21 cellular contexts compared by ENCODE assay signal in the genomic region with DNA sequence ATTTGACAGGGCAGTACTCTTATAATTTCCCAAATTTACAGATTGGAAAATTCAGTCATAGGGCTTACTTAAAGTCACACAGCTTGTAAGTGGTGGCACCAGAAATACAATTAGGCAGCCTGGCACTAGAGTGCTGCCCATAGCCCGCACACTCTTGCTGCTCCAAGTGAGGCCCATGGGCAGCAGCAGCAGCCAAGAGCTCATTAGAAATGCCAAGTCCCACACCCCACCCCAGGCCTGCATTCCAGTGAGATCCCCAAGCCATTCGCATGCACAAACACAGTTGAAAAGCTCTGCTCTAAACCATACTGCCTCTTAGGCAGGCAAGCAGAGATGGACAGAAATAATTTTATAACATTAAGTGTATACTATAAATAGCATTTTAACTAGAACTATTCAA.
"Had no signal": no experiment of that assay in that cellular context is flagged by ENCODE, and none has a peak within 500 bp of the region (broad histone marks: within the 10 kb centered on the region; RNA-seq: fewer than 3 reads in every experiment).

No MANE protein-coding gene starts in this region.

- H3K27ac ChIP-seq: adrenal gland, esophagus squamous epithelium, pancreas, sigmoid colon, spleen, thoracic aorta had no signal

- DNase-seq: activated CD4-positive, alpha-beta T cell treated with anti-CD3 and anti-CD28 coated beads, Interleukin-2, amount 10 ng/mL, durations not matched to agents 24 days and 14 days; activated CD4-positive, CD25-positive, alpha-beta regulatory T cell; activated CD8-positive, alpha-beta memory T cell treated with anti-CD3 and anti-CD28 coated beads, Interleukin-2, amount 50 U/mL, for 4 hours; activated effector memory CD4-positive, alpha-beta T cell treated with Interleukin-2 at 50 U/mL for 16 hours; activated naive CD4-positive, alpha-beta T cell treated with anti-CD3 and anti-CD28 coated beads, Interleukin-2, amount 50 U/mL, for 16 hours; activated T-cell treated with anti-CD3 and anti-CD28 coated beads, Interleukin-2, amount 50 U/mL, for 4 hours; adrenal gland; effector memory CD4-positive, alpha-beta T cell; esophagus squamous epithelium; left colon; naive thymus-derived CD8-positive, alpha-beta T cell; pancreas; sigmoid colon; spleen; stimulated activated CD4-positive, alpha-beta T cell treated with anti-CD3 and anti-CD28 coated beads, Interleukin-4, amount 100 ng/mL, for 4 hours; SW 1271 had no signal

- H3K4me3 ChIP-seq: adrenal gland, esophagus squamous epithelium, pancreas, sigmoid colon, spleen, thoracic aorta had no signal

- ATAC-seq: activated T-cell treated with anti-CD3 and anti-CD28 coated beads, Interleukin-2, amount 50 U/mL, for 4 hours; left colon; naive thymus-derived CD8-positive, alpha-beta T cell; pancreas; stimulated activated memory B cell treated with anti-CD40 and anti-IgM and Interleukin-4, amounts not matched to agents 10 μg/mL and 1 μg/mL and 100 μg/mL, for 72 hours had no signal

- H3K27me3 ChIP-seq: adrenal gland, esophagus squamous epithelium, pancreas, sigmoid colon had no signal

- H3K4me1 ChIP-seq: adrenal gland, esophagus squamous epithelium, pancreas, sigmoid colon, spleen had no signal

- H3K9me3 ChIP-seq: adrenal gland, esophagus squamous epithelium, pancreas, sigmoid colon, spleen, thoracic aorta had no signal

- FAIRE-seq: astrocyte, bronchial epithelial cell, islet of Langerhans, pancreas had no signal

- H3K36me3 ChIP-seq: adrenal gland, esophagus squamous epithelium, pancreas, sigmoid colon, spleen, thoracic aorta had no signal
